ENCODE assay signal across 7 cellular contexts in genomic region chr10:104268691-104269645, GRCh38. TPM values are rescaled to one million over a fixed set of nuclear protein-coding genes. Genes with fewer than 3 reads are reported as not detected.
DNase-seq lines count a peak whose midpoint lies in the region; ATAC-seq and TF ChIP-seq lines count a peak whose summit lies in the region.

Gene GSTO2, plus strand, starts transcription at chr10:104269184. Its CDS starts 5,732 bp downstream, at chr10:104274916.

- H3K4me3 ChIP-seq in cardiac fibroblast (replicated peaks in 1 of 2; ENCODE audit: low read depth in 2 of 2, low read length in 2 of 2) (peak within 1 kb of the TSS; percentile 58 to 78), smooth muscle cell (peak within 1 kb of the TSS; percentile 73)

- WGBS in smooth muscle cell (ENCODE audit: low lambda C conversion rate) = 25% methylated on average over 60 of the region's 60 CpGs

- POLR2A ChIA-PET in WTC11 (lab: Charles Lee) = interaction anchor here (0.9 to 1.6 kb wide), 4 partner anchors 13 to 147 kb away, joined by 3 to 6 read pairs (median 4); partner anchors contain the start of genes CFAP58 and SFR1

- ATAC-seq in GM18861 (IDR thresholded peaks at IDR 0.05; ENCODE audit: unreplicated experiment) (peak; percentile 98), HG03095 (IDR thresholded peaks at IDR 0.05; ENCODE audit: unreplicated experiment) (peak; percentile 97), WTC11 (peak; percentile 99)

- CTCF ChIA-PET in WTC11 (lab: Charles Lee) = interaction anchor here (0.7 to 1.9 kb wide), 6 partner anchors 14 to 241 kb away, joined by 3 to 11 read pairs (median 4); partner anchors contain the start of genes CFAP58 and GSTO1

- H3K9me3 ChIP-seq in smooth muscle cell (replicated peaks; ENCODE audit: low read depth) = no peaks in the 10 kb centered on the region

- peaks cover 23% of the 10 kb centered on the region for H3F3A ChIP-seq in smooth muscle cell (ENCODE audit: low read depth)

- H2AFZ ChIP-seq in smooth muscle cell (ENCODE audit: low read depth) = peak within 1 kb of the TSS; percentile 82

- H3K4me3 Mint-ChIP-seq in WTC11 = peak within 1 kb of the TSS; percentile 96
- peak within 1 kb of the TSS; percentile 83 to 95 (median 89) for H3K4me3 Mint-ChIP-seq in immature natural killer cell

- TF ChIP-seq CTCF in WTC11 (IDR thresholded peaks at IDR 0.05) (no peak), cardiac fibroblast (IDR thresholded peaks at IDR 0.05; ENCODE audit: low read depth, low read length) (no peak), smooth muscle cell (IDR thresholded peaks at IDR 0.05; ENCODE audit: borderline replicate concordance, insufficient read depth, poor library complexity, severe bottlenecking) (no peak)

- H4K20me1 ChIP-seq in smooth muscle cell (ENCODE audit: low read depth) = peaks cover 13% of the 10 kb centered on the region

- peak within 1 kb of the TSS; percentile 94 for H3K27ac Mint-ChIP-seq in WTC11
- H3K27ac Mint-ChIP-seq in immature natural killer cell = peak within 1 kb of the TSS; percentile 88 to 98 (median 96)

- peak within 1 kb of the TSS; percentile 84 for H3K4me2 ChIP-seq in smooth muscle cell

- peaks cover 11% of the 10 kb centered on the region for H3K4me1 Mint-ChIP-seq in WTC11
- peaks cover 38 to 56% of the 10 kb centered on the region in 2 donors for H3K4me1 Mint-ChIP-seq in immature natural killer cell

- peak within 1 kb of the TSS; percentile 79 for H3K27ac ChIP-seq in smooth muscle cell (ENCODE audit: low read depth)

- no peaks in the 10 kb centered on the region for H3K27me3 ChIP-seq in smooth muscle cell (ENCODE audit: low read depth)

- H3K36me3 Mint-ChIP-seq in WTC11 = peaks cover 34% of the 10 kb centered on the region
- H3K36me3 Mint-ChIP-seq in immature natural killer cell = peaks cover 4 to 18% (median 6%) of the 10 kb centered on the region in 3 donors

- H3K9me3 Mint-ChIP-seq in WTC11 (no peaks in the 10 kb centered on the region), immature natural killer cell (no peaks in the 10 kb centered on the region)

- H3K9ac ChIP-seq in smooth muscle cell (ENCODE audit: low read depth) = peak within 1 kb of the TSS; percentile 90

- peaks cover 7% of the 10 kb centered on the region for H3K79me2 ChIP-seq in smooth muscle cell (ENCODE audit: low read depth)

- DNase-seq in NCI-H2171 treated with DMSO at 0.1 percent for 48 hours (lab: John Stamatoyannopoulos, UW) (peak; percentile 97), WTC11 (ENCODE audit: low spot score) (peak; percentile 99), cardiac fibroblast (ENCODE audit: low read depth in 2 of 2) (peak; percentile 91 to 99), immature natural killer cell (peak; percentile 98 to 99 (median 99)), smooth muscle cell (lab: John Stamatoyannopoulos, UW; ENCODE audit: unreplicated experiment) (peak; percentile 31)

- peaks cover 16% of the 10 kb centered on the region for H3K36me3 ChIP-seq in smooth muscle cell (ENCODE audit: low read depth)

- H3K4me1 ChIP-seq in smooth muscle cell (ENCODE audit: low read depth) = peaks cover 10% of the 10 kb centered on the region

- H3K27me3 Mint-ChIP-seq in WTC11 (ENCODE audit: low read depth) (no peaks in the 10 kb centered on the region), immature natural killer cell (ENCODE audit: low read depth in 3 of 3) (peaks cover 6 to 12% (median 8%) of the 10 kb centered on the region in 3 donors)

TF ChIP-seq in WTC11, 78 proteins besides CTCF, POLR2A, EP300 and RAD21 (continues in another document):
- TF ChIP-seq JAZF1 (CRISPR knock-in tag; IDR thresholded peaks at IDR 0.05) (no peak), SP1 (CRISPR knock-in tag; conservative IDR thresholded peaks at IDR 0.05) (peak; percentile 86), FOXK1 (CRISPR knock-in tag; IDR thresholded peaks at IDR 0.05) (0 out of 2 replicates have a peak, but pooled peaks have one; percentile 44), FOXJ3 (CRISPR knock-in tag; IDR thresholded peaks at IDR 0.05; ENCODE audit: borderline replicate concordance) (no peak), CREM (CRISPR knock-in tag; IDR thresholded peaks at IDR 0.05) (peak; percentile 91), USF1 (CRISPR knock-in tag; IDR thresholded peaks at IDR 0.05) (peak; percentile 94), NFATC4 (CRISPR knock-in tag; IDR thresholded peaks at IDR 0.05) (peak; percentile 53; the same call in 1 of the 2 replicates), TEAD4 (CRISPR knock-in tag; IDR thresholded peaks at IDR 0.05) (0 out of 2 replicates have a peak, but pooled peaks have one; percentile 61)
- TF ChIP-seq, protein P1, sequence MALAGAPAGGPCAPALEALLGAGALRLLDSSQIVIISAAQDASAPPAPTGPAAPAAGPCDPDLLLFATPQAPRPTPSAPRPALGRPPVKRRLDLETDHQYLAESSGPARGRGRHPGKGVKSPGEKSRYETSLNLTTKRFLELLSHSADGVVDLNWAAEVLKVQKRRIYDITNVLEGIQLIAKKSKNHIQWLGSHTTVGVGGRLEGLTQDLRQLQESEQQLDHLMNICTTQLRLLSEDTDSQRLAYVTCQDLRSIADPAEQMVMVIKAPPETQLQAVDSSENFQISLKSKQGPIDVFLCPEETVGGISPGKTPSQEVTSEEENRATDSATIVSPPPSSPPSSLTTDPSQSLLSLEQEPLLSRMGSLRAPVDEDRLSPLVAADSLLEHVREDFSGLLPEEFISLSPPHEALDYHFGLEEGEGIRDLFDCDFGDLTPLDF (CRISPR knock-in tag; IDR thresholded peaks at IDR 0.05) = peak; percentile 54; the same call in 1 of the 2 replicates
- TF ChIP-seq, protein P2, sequence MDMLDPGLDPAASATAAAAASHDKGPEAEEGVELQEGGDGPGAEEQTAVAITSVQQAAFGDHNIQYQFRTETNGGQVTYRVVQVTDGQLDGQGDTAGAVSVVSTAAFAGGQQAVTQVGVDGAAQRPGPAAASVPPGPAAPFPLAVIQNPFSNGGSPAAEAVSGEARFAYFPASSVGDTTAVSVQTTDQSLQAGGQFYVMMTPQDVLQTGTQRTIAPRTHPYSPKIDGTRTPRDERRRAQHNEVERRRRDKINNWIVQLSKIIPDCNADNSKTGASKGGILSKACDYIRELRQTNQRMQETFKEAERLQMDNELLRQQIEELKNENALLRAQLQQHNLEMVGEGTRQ (CRISPR knock-in tag; IDR thresholded peaks at IDR 0.05) = peak; percentile 96
- TF ChIP-seq, protein P3, sequence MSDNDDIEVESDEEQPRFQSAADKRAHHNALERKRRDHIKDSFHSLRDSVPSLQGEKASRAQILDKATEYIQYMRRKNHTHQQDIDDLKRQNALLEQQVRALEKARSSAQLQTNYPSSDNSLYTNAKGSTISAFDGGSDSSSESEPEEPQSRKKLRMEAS (CRISPR knock-in tag; IDR thresholded peaks at IDR 0.05) = peak; percentile 74; the same call in 1 of the 2 replicates
- TF ChIP-seq, protein P4, sequence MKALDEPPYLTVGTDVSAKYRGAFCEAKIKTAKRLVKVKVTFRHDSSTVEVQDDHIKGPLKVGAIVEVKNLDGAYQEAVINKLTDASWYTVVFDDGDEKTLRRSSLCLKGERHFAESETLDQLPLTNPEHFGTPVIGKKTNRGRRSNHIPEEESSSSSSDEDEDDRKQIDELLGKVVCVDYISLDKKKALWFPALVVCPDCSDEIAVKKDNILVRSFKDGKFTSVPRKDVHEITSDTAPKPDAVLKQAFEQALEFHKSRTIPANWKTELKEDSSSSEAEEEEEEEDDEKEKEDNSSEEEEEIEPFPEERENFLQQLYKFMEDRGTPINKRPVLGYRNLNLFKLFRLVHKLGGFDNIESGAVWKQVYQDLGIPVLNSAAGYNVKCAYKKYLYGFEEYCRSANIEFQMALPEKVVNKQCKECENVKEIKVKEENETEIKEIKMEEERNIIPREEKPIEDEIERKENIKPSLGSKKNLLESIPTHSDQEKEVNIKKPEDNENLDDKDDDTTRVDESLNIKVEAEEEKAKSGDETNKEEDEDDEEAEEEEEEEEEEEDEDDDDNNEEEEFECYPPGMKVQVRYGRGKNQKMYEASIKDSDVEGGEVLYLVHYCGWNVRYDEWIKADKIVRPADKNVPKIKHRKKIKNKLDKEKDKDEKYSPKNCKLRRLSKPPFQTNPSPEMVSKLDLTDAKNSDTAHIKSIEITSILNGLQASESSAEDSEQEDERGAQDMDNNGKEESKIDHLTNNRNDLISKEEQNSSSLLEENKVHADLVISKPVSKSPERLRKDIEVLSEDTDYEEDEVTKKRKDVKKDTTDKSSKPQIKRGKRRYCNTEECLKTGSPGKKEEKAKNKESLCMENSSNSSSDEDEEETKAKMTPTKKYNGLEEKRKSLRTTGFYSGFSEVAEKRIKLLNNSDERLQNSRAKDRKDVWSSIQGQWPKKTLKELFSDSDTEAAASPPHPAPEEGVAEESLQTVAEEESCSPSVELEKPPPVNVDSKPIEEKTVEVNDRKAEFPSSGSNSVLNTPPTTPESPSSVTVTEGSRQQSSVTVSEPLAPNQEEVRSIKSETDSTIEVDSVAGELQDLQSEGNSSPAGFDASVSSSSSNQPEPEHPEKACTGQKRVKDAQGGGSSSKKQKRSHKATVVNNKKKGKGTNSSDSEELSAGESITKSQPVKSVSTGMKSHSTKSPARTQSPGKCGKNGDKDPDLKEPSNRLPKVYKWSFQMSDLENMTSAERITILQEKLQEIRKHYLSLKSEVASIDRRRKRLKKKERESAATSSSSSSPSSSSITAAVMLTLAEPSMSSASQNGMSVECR (CRISPR knock-in tag; IDR thresholded peaks at IDR 0.05; ENCODE audit: borderline replicate concordance) = peak; percentile 40; the same call in 1 of the 2 replicates

RNA-seq across cellular contexts. Expression of gene GSTO2, which starts in this region (rescaled TPM):
- total RNA-seq in WTC11 (2021) (10.7 to 18.7 TPM (median 17.6 TPM) in 3 replicates), smooth muscle cell (1.8 and 2.1 TPM in 2 replicates)
- polyA plus RNA-seq in immature natural killer cell (1 to 10 TPM in 1 of 3 donors, under 1 TPM in 2; 0.16 to 1.6 (median 0.85) TPM), smooth muscle cell (3.7 and 4.9 TPM in 2 replicates)

Comparison
In these comparisons a context has a peak if more than half of its experiments do, and no peak if none do; other contexts are left out.
1. Peak in every context shown above with its lines: DNase-seq, ATAC-seq, H3K4me3 ChIP-seq and H3K27ac ChIP-seq.
2. DNase-seq: peak in every context shown above with its lines; median percentile 99 in WTC11; 99 in immature natural killer cell; 97 in NCI-H2171 treated with DMSO at 0.1 percent for 48 hours; 95 in cardiac fibroblast; 31 in smooth muscle cell.